Comparison of ENCODE assay signal across 8 cellular contexts in genomic region chr4:183399166-183399565, GRCh38. TPM values are rescaled to one million over a fixed set of nuclear protein-coding genes. Genes with fewer than 3 reads are reported as not detected.
A peak's percentile ranks its signal among the peaks of the same experiment; 100 is the strongest.
DNase-seq lines count a peak whose midpoint lies in the region; ATAC-seq and TF ChIP-seq lines count a peak whose summit lies in the region.

No MANE protein-coding gene starts in this region.

- H3K4me2 ChIP-seq in BLaER1, result peak overlapping the region; percentile 85
- H3K4me2 ChIP-seq in GM23338, result peak overlapping the region; percentile 78
- no peak overlapping the region for H3K4me2 ChIP-seq in mesenchymal stem cell (ENCODE audit: low read length, poor library complexity, severe bottlenecking)

- H3K18ac ChIP-seq in mesenchymal stem cell (ENCODE audit: low read depth in 1 of 2, low read length in 2 of 2), result no peak overlapping the region

- no peak overlapping the region for H2BK15ac ChIP-seq in mesenchymal stem cell (ENCODE audit: low read depth, poor library complexity, severe bottlenecking)

- H2BK5ac ChIP-seq in mesenchymal stem cell (ENCODE audit: low read depth, low read length, poor library complexity, severe bottlenecking), result no peak overlapping the region

- H3K9me3 Mint-ChIP-seq in GM23338, result no peaks in the 10 kb centered on the region
- no peaks in the 10 kb centered on the region for H3K9me3 Mint-ChIP-seq in WTC11

- no peak overlapping the region for H2BK120ac ChIP-seq in mesenchymal stem cell (ENCODE audit: low read depth, low read length)

- no peak overlapping the region for H2BK12ac ChIP-seq in mesenchymal stem cell (ENCODE audit: low read length in 2 of 2)

- no peak overlapping the region for H3K27ac Mint-ChIP-seq in GM23338
- H3K27ac Mint-ChIP-seq in WTC11, result no peak overlapping the region

- H3K4ac ChIP-seq in mesenchymal stem cell (ENCODE audit: low read depth in 1 of 2, low read length in 2 of 2), result no peak overlapping the region

- 91% methylated on average over 16 of the region's 16 CpGs for WGBS in mesenchymal stem cell

- H4K20me1 ChIP-seq in BLaER1 (no peaks in the 10 kb centered on the region), GM23338 (replicated peaks; ENCODE audit: insufficient read depth) (no peaks in the 10 kb centered on the region)

- no peaks in the 10 kb centered on the region for H3K9me2 ChIP-seq in GM23338 (ENCODE audit: insufficient read depth)

- H3K4me1 Mint-ChIP-seq in GM23338 (peaks cover 6% of the 10 kb centered on the region), WTC11 (peaks cover 11% of the 10 kb centered on the region)

- CTCF ChIA-PET in WTC11 (lab: Charles Lee), result interaction anchor here (0.6 to 3.3 kb wide), 11 partner anchors 8 to 481 kb away, joined by 3 to 22 read pairs (median 4); no protein-coding TSS in a partner anchor

- no peak overlapping the region for H3K14ac ChIP-seq in mesenchymal stem cell (ENCODE audit: low read length in 2 of 2)

- H3K4me3 Mint-ChIP-seq in GM23338 (peak overlapping the region; percentile 53), WTC11 (peak overlapping the region; percentile 41)

- no peaks in the 10 kb centered on the region for H3K9me3 ChIP-seq in BLaER1
- no peaks in the 10 kb centered on the region for H3K9me3 ChIP-seq in mesenchymal stem cell (ENCODE audit: control insufficient read depth, low read length)

- no peak overlapping the region for H3K27ac ChIP-seq in BLaER1
- H3K27ac ChIP-seq in GM23338 (ENCODE audit: low read depth), result no peak overlapping the region
- H3K27ac ChIP-seq in mesenchymal stem cell (ENCODE audit: low read length, poor library complexity, severe bottlenecking), result no peak overlapping the region

- H2AK5ac ChIP-seq in mesenchymal stem cell (ENCODE audit: low read length, severe bottlenecking), result no peak overlapping the region

- H3K23ac ChIP-seq in mesenchymal stem cell (ENCODE audit: low read length in 2 of 2), result no peak overlapping the region

- H4K8ac ChIP-seq in mesenchymal stem cell (ENCODE audit: low read length), result no peak overlapping the region

- no peak overlapping the region for H3K4me3 ChIP-seq in BLaER1
- H3K4me3 ChIP-seq in GM23338, result peak overlapping the region; percentile 53
- peak overlapping the region in 1 of 2 experiments; percentile 80 for H3K4me3 ChIP-seq in mesenchymal stem cell (ENCODE audit: insufficient read depth in 1 of 2, low read depth in 1 of 2, low read length in 2 of 2)

- no peaks in the 10 kb centered on the region for H3K79me1 ChIP-seq in mesenchymal stem cell (replicated peaks; ENCODE audit: low read length, poor library complexity, severe bottlenecking)

- peak; percentile 34 for DNase-seq in GM23338 (ENCODE audit: low spot score)
- DNase-seq in WTC11 (ENCODE audit: low spot score), result no peak
- no peak for DNase-seq in mesenchymal stem cell
- DNase-seq in NCI-H748 (lab: John Stamatoyannopoulos, UW; ENCODE audit: unreplicated experiment), result no peak
- no peak for DNase-seq in COLO829 (ENCODE audit: low spot score)
- no peak for DNase-seq in NCI-H146 (lab: John Stamatoyannopoulos, UW)

- H3K79me2 ChIP-seq in GM23338 (replicated peaks; ENCODE audit: insufficient read depth), result no peaks in the 10 kb centered on the region

- POLR2A ChIA-PET in WTC11 (lab: Charles Lee), result interaction anchor here (0.7 kb wide), 1 partner anchor 858 kb away, joined by 3 read pairs; no protein-coding TSS in a partner anchor

- H3K27me3 Mint-ChIP-seq in GM23338 (ENCODE audit: insufficient read depth, low read depth, poor library complexity) (peaks cover 11% of the 10 kb centered on the region), WTC11 (ENCODE audit: low read depth) (peaks cover 12% of the 10 kb centered on the region)

- TF ChIP-seq CTCF in GM23338 (conservative IDR thresholded peaks at IDR 0.05; ENCODE audit: low read depth in 2 of 2) (no peak), WTC11 (IDR thresholded peaks at IDR 0.05) (no peak)

- peak overlapping the region; percentile 96 for H2AFZ ChIP-seq in GM23338
- no peak overlapping the region for H2AFZ ChIP-seq in mesenchymal stem cell (ENCODE audit: low read depth, low read length)

- no peaks in the 10 kb centered on the region for H3K27me3 ChIP-seq in BLaER1
- H3K27me3 ChIP-seq in GM23338 (ENCODE audit: insufficient read depth), result peaks cover 11% of the 10 kb centered on the region
- peaks cover 0 to 9% of the 10 kb centered on the region in 2 experiments for H3K27me3 ChIP-seq in mesenchymal stem cell (ENCODE audit: control insufficient read depth in 1 of 2, insufficient read depth in 1 of 2, low read length in 2 of 2)

- H4K91ac ChIP-seq in mesenchymal stem cell (ENCODE audit: low read length), result no peak overlapping the region

- no peaks in the 10 kb centered on the region for H3K36me3 Mint-ChIP-seq in GM23338 (ENCODE audit: low read depth)
- H3K36me3 Mint-ChIP-seq in WTC11, result no peaks in the 10 kb centered on the region

- H3F3A ChIP-seq in GM23338 (replicated peaks; ENCODE audit: low read depth), result no peaks in the 10 kb centered on the region

- peaks cover 40% of the 10 kb centered on the region for H3K4me1 ChIP-seq in BLaER1
- H3K4me1 ChIP-seq in GM23338 (ENCODE audit: insufficient read depth), result no peaks in the 10 kb centered on the region
- H3K4me1 ChIP-seq in mesenchymal stem cell (ENCODE audit: control insufficient read depth, insufficient read depth, low read depth, low read length), result peaks cover 6% of the 10 kb centered on the region

- no peaks in the 10 kb centered on the region for H3K36me3 ChIP-seq in BLaER1
- H3K36me3 ChIP-seq in GM23338 (ENCODE audit: insufficient read depth), result no peaks in the 10 kb centered on the region
- H3K36me3 ChIP-seq in mesenchymal stem cell (ENCODE audit: control insufficient read depth in 1 of 2, insufficient read depth in 2 of 2, low read depth in 1 of 2, low read length in 2 of 2), result no peaks in the 10 kb centered on the region

- ATAC-seq in GM23338 (peak; percentile 30), WTC11 (peak; percentile 16; the same call in 1 of the 2 replicates), HG03442 (IDR thresholded peaks at IDR 0.05; ENCODE audit: unreplicated experiment) (no peak)

- H3K9ac ChIP-seq in BLaER1, result no peak overlapping the region
- H3K9ac ChIP-seq in mesenchymal stem cell (ENCODE audit: low read length), result peak overlapping the region; percentile 87

TF ChIP-seq in GM23338, 12 proteins besides CTCF, POLR2A, EP300 and RAD21 (continues in another document):
- TF ChIP-seq CREB1 (CRISPR knock-in tag; IDR thresholded peaks at IDR 0.05; ENCODE audit: low read depth) (no peak), EZH2 (IDR thresholded peaks at IDR 0.05; ENCODE audit: low read depth, unreplicated experiment) (no peak), ZNF114 (CRISPR knock-in tag; IDR thresholded peaks at IDR 0.05) (no peak), JUNB (IDR thresholded peaks at IDR 0.05; ENCODE audit: unreplicated experiment) (no peak), POLR2AphosphoS5 (IDR thresholded peaks at IDR 0.05; ENCODE audit: low read depth) (no peak), STAT1 (IDR thresholded peaks at IDR 0.05; ENCODE audit: unreplicated experiment) (no peak)

TF ChIP-seq in WTC11, 78 proteins besides CTCF, POLR2A, EP300 and RAD21:
- TF ChIP-seq ATF3 (CRISPR knock-in tag; conservative IDR thresholded peaks at IDR 0.05) (no peak), FOXK1 (CRISPR knock-in tag; IDR thresholded peaks at IDR 0.05) (no peak)

RNA-seq across cellular contexts. Expression of gene CDKN2AIP, which starts 45.3 kb away (rescaled TPM):
- total RNA-seq in GM23338 (2014; rRNA removed; shearing (Covaris generic)), result 22.4 and 27.2 TPM in 2 replicates
- polyA plus RNA-seq in GM23338 (2016; fragmentation: Nextera tagmentation; extraction: Ambion mirVana), result 12.9 and 15.2 TPM in 2 replicates
- 13.7 to 17.1 TPM (median 16.3 TPM) in 3 replicates for total RNA-seq in WTC11 (2021)
- 6.7 TPM for polyA plus RNA-seq in mesenchymal stem cell (2013, experiment 1 of 2)
- polyA plus RNA-seq in mesenchymal stem cell (2013, experiment 2 of 2), result 7.0 TPM
